Comparison of ENCODE assay signal across 9 cellular contexts in genomic region chr6:158290040-158290439, GRCh38. TPM values are rescaled to one million over a fixed set of nuclear protein-coding genes. Genes with fewer than 3 reads are reported as not detected.
DNase-seq lines count a peak whose midpoint lies in the region; ATAC-seq and TF ChIP-seq lines count a peak whose summit lies in the region.
"Had no signal": no experiment of that assay in that cellular context is flagged by ENCODE, and none has a peak within 500 bp of the region (broad histone marks: within the 10 kb centered on the region; RNA-seq: fewer than 3 reads in every experiment).

No MANE protein-coding gene starts in this region.

- H3K4me1 Mint-ChIP-seq in CD8-positive, alpha-beta T cell (ENCODE audit: low read depth) = peaks cover 58% of the 10 kb centered on the region
- peaks cover 40% of the 10 kb centered on the region for H3K4me1 Mint-ChIP-seq in activated CD4-positive, alpha-beta memory T cell treated with anti-CD3 and anti-CD28 coated beads for 36 hours (ENCODE audit: low read depth)

- DNase-seq in CD8-positive, alpha-beta T cell = no peak
- DNase-seq in activated CD4-positive, alpha-beta memory T cell treated with anti-CD3 and anti-CD28 coated beads for 36 hours = no peak
- DNase-seq in iPS-NIHi7 (ENCODE audit: extremely low spot score) = no peak
- no peak for DNase-seq in DMS 273 treated with DMSO at 0.1 percent for 48 hours (lab: John Stamatoyannopoulos, UW)
- no peak for DNase-seq in right lobe of liver
- DNase-seq in adrenal gland = no peak
- DNase-seq: HCEC 1CT had no signal

- CTCF ChIA-PET in CD8-positive, alpha-beta T cell (lab: Charles Lee) = interaction anchor here (1.0 to 1.1 kb wide), 2 partner anchors 12 to 25 kb away, joined by 3 read pairs; no protein-coding TSS in a partner anchor
- CTCF ChIA-PET in activated CD4-positive, alpha-beta memory T cell treated with anti-CD3 and anti-CD28 coated beads for 36 hours (lab: Charles Lee) = interaction anchor here (1.1 kb wide), 1 partner anchor 8 kb away, joined by 3 read pairs; no protein-coding TSS in a partner anchor

- peaks cover 4% of the 10 kb centered on the region for H3K36me3 Mint-ChIP-seq in CD8-positive, alpha-beta T cell
- peaks cover 6% of the 10 kb centered on the region for H3K36me3 Mint-ChIP-seq in activated CD4-positive, alpha-beta memory T cell treated with anti-CD3 and anti-CD28 coated beads for 36 hours

- peak overlapping the region; percentile 78 for H3K4me3 Mint-ChIP-seq in CD8-positive, alpha-beta T cell
- H3K4me3 Mint-ChIP-seq in activated CD4-positive, alpha-beta memory T cell treated with anti-CD3 and anti-CD28 coated beads for 36 hours = peak overlapping the region; percentile 50

- H3K4me1 ChIP-seq in CD8-positive, alpha-beta T cell (ENCODE audit: insufficient read depth, low read length) = peaks cover 27% of the 10 kb centered on the region
- H3K4me1 ChIP-seq in right lobe of liver (no peaks in the 10 kb centered on the region), adrenal gland (replicated peaks in 1 of 2) (peaks cover 0 to 14% of the 10 kb centered on the region in 2 donors)

- peak; percentile 45 for ATAC-seq in CD8-positive, alpha-beta T cell
- ATAC-seq in GM19351 (IDR thresholded peaks at IDR 0.05; ENCODE audit: unreplicated experiment) (peak; percentile 75), HG03025 (IDR thresholded peaks at IDR 0.05; ENCODE audit: low FRiP score, unreplicated experiment) (peak; percentile 59), right lobe of liver (no peak)

- peak overlapping the region; percentile 25 for H3K4me3 ChIP-seq in CD8-positive, alpha-beta T cell (ENCODE audit: low read depth, low read length)
- no peak overlapping the region for H3K4me3 ChIP-seq in right lobe of liver
- H3K4me3 ChIP-seq in adrenal gland = no peak overlapping the region

- H3K27ac Mint-ChIP-seq in CD8-positive, alpha-beta T cell = peak overlapping the region; percentile 91
- H3K27ac Mint-ChIP-seq in activated CD4-positive, alpha-beta memory T cell treated with anti-CD3 and anti-CD28 coated beads for 36 hours = peak overlapping the region; percentile 79

- TF ChIP-seq CTCF in CD8-positive, alpha-beta T cell (IDR thresholded peaks at IDR 0.05) = no peak
- TF ChIP-seq CTCF in right lobe of liver (IDR thresholded peaks at IDR 0.05) (no peak), adrenal gland (IDR thresholded peaks at IDR 0.05) (no peak)

- POLR2A ChIA-PET in CD8-positive, alpha-beta T cell (lab: Charles Lee) = interaction anchor here (1.4 kb wide), 1 partner anchor 30 kb away, joined by 3 read pairs; no protein-coding TSS in a partner anchor
- POLR2A ChIA-PET in activated CD4-positive, alpha-beta memory T cell treated with anti-CD3 and anti-CD28 coated beads for 36 hours (lab: Charles Lee) = no interaction called here

- intact Hi-C loops in CD8-positive, alpha-beta T cell (cut with DNase I, micrococcal nuclease) = loop anchor here (5.0 kb wide), 1 partner anchor 58 kb away; no protein-coding TSS in a partner anchor
- intact Hi-C loops in activated CD4-positive, alpha-beta memory T cell treated with anti-CD3 and anti-CD28 coated beads for 36 hours (cut with micrococcal nuclease) = loop anchor here (1.0 to 2.0 kb wide), 2 partner anchors 19 to 57 kb away; no protein-coding TSS in a partner anchor
- intact Hi-C loops in right lobe of liver (cut with DNase I) = no loop called here
- intact Hi-C loops in adrenal gland (cut with DNase I) = no loop called here

- H3K36me3 ChIP-seq in CD8-positive, alpha-beta T cell (ENCODE audit: insufficient read depth, low read length) = no peaks in the 10 kb centered on the region
- no peaks in the 10 kb centered on the region for H3K36me3 ChIP-seq in right lobe of liver
- H3K36me3 ChIP-seq in adrenal gland (replicated peaks in 1 of 2) = no peaks in the 10 kb centered on the region

- H3K27me3 Mint-ChIP-seq in CD8-positive, alpha-beta T cell (ENCODE audit: low read depth) = no peaks in the 10 kb centered on the region
- no peaks in the 10 kb centered on the region for H3K27me3 Mint-ChIP-seq in activated CD4-positive, alpha-beta memory T cell treated with anti-CD3 and anti-CD28 coated beads for 36 hours

- TF ChIP-seq POLR2A in right lobe of liver (IDR thresholded peaks at IDR 0.05) (no peak), adrenal gland (IDR thresholded peaks at IDR 0.05) (no peak)

- 50% methylated on average over 1 of the region's 3 CpGs for WGBS in right lobe of liver (ENCODE audit: insufficient coverage, low coverage, low lambda C conversion rate, missing lambda C conversion rate)
- 88 to 99% (median 92%) methylated on average over 3 of the region's 3 CpGs for WGBS in adrenal gland, 4 donors

- no peaks in the 10 kb centered on the region for H3K27me3 ChIP-seq in CD8-positive, alpha-beta T cell (ENCODE audit: insufficient read depth, low read length)
- no peaks in the 10 kb centered on the region for H3K27me3 ChIP-seq in right lobe of liver
- H3K27me3 ChIP-seq in adrenal gland = no peaks in the 10 kb centered on the region

- no peaks in the 10 kb centered on the region for H3K9me3 ChIP-seq in CD8-positive, alpha-beta T cell (ENCODE audit: low read length)
- H3K9me3 ChIP-seq in right lobe of liver (no peaks in the 10 kb centered on the region), adrenal gland (replicated peaks in 1 of 3) (no peaks in the 10 kb centered on the region)

- H3K27ac ChIP-seq in CD8-positive, alpha-beta T cell (ENCODE audit: low read depth, low read length) = peak overlapping the region; percentile 18
- H3K27ac ChIP-seq in right lobe of liver (no peak overlapping the region), adrenal gland (no peak overlapping the region)

- H3K9me3 Mint-ChIP-seq in CD8-positive, alpha-beta T cell = no peaks in the 10 kb centered on the region
- H3K9me3 Mint-ChIP-seq in activated CD4-positive, alpha-beta memory T cell treated with anti-CD3 and anti-CD28 coated beads for 36 hours = no peaks in the 10 kb centered on the region

RNA-seq across cellular contexts. Expression of gene TULP4, which starts 22.2 kb away (rescaled TPM):
- 10 to 100 TPM; 73.6 to 78.9 TPM for total RNA-seq in CD8-positive, alpha-beta T cell
- total RNA-seq in activated CD4-positive, alpha-beta memory T cell treated with anti-CD3 and anti-CD28 coated beads for 36 hours = 10 to 100 TPM; 15.9 to 16.3 TPM
- total RNA-seq in right lobe of liver (10 to 100 TPM; 27.0 to 42.4 (median 32.3) TPM), adrenal gland (10 to 100 TPM; 22.5 to 89.6 (median 63.1) TPM)
- 1 to 10 TPM; 1.9 to 9.0 (median 7.9) TPM for polyA plus RNA-seq in adrenal gland

Comparison
In these comparisons a context has a peak if more than half of its experiments do, and no peak if none do; other contexts are left out.
1. ATAC-seq: peak in CD8-positive, alpha-beta T cell (single experiment), GM19351 (single experiment) and HG03025 (single experiment); none in right lobe of liver (0 of 4).
2. intact Hi-C loops: an anchor here in CD8-positive, alpha-beta T cell (5.0 kb wide) and activated CD4-positive, alpha-beta memory T cell treated with anti-CD3 and anti-CD28 coated beads for 36 hours (1.0 to 2.0 kb wide); none called in right lobe of liver and adrenal gland.